29 cellular contexts compared by ENCODE assay signal in the genomic region with DNA sequence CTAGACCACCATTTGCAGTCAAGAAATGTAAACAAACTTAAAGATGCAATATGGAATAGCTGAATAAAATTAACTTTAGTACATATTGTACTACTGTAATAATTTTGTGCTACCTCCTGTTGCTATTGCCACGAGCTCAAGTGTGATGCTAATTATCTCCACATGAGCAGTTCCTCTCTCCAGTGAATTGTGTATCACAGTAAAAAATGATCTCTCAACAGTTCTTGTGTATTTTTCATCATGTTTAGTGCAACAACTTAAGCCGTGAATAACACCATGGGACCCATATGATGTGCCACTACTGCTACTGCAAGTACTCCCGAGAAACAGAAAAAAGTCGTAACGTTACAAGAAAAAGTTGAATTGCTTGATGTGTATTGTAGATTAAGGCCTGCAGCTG.
"Had no signal": no experiment of that assay in that cellular context is flagged by ENCODE, and none has a peak within 500 bp of the region (broad histone marks: within the 10 kb centered on the region; RNA-seq: fewer than 3 reads in every experiment).

No MANE protein-coding gene starts in this region.

- ATAC-seq: activated CD8-positive, alpha-beta memory T cell treated with anti-CD3 and anti-CD28 coated beads, Interleukin-2, amount 10 ng/mL, durations not matched to agents 7 days and 5 days; activated T-cell treated with anti-CD3 and anti-CD28 coated beads, Interleukin-2, amount 50 U/mL, for 72 hours; activated T-helper 17 cell treated with anti-CD3 and anti-CD28 coated beads, Interleukin-2, amount 50 U/mL, for 72 hours; body of pancreas had no signal

- H3K4me1 ChIP-seq: adrenal gland, breast epithelium, SJCRH30 had no signal

- H3K27me3 ChIP-seq: adrenal gland, body of pancreas, breast epithelium, SJCRH30 had no signal

- H3K27ac ChIP-seq: adrenal gland, body of pancreas, breast epithelium, SJCRH30, SK-N-MC, WERI-Rb-1 had no signal

- DNase-seq: activated CD4-positive, alpha-beta memory T cell treated with anti-CD3 and anti-CD28 coated beads, Interleukin-2, amount 10 ng/mL, durations not matched to agents 7 days and 5 days; activated CD4-positive, alpha-beta T cell treated with anti-CD3 and anti-CD28 coated beads for 1 hour; activated CD4-positive, alpha-beta T cell treated with anti-CD3 and anti-CD28 coated beads for 48 hours; activated CD4-positive, CD25-positive, alpha-beta regulatory T cell; activated CD8-positive, alpha-beta memory T cell treated with anti-CD3 and anti-CD28 coated beads for 24 hours; activated CD8-positive, alpha-beta memory T cell treated with anti-CD3 and anti-CD28 coated beads, Interleukin-2, amount 10 ng/mL, durations not matched to agents 7 days and 5 days; activated CD8-positive, alpha-beta memory T cell treated with anti-CD3 and anti-CD28 coated beads, Interleukin-2, amount 50 U/mL, for 48 hours; activated effector memory CD4-positive, alpha-beta T cell treated with anti-CD3 and anti-CD28 coated beads, Interleukin-2, amount 50 U/mL, for 16 hours; activated naive CD4-positive, alpha-beta T cell; activated naive CD8-positive, alpha-beta T cell treated with anti-CD3 and anti-CD28 coated beads, Interleukin-2, amount 10 ng/mL, durations not matched to agents 7 days and 5 days; activated T-cell treated with anti-CD3 and anti-CD28 coated beads, Interleukin-2, amount 50 U/mL, for 72 hours; adrenal gland; body of pancreas; NCI-H1092 treated with DMSO at 0.1 percent for 48 hours; NCI-H1436; NCI-H1694; NCI-H1930; NCI-H2081 treated with DMSO at 0.1 percent for 48 hours; NCI-H2171; NCI-H510A; NCI-H526; OCI-M1; Right ventricle myocardium superior; SJCRH30; T1000; WERI-Rb-1 had no signal

- H3K9me3 ChIP-seq: adrenal gland, body of pancreas, breast epithelium, SJCRH30 had no signal

- H3K36me3 ChIP-seq: breast epithelium had no signal

- H3K4me3 ChIP-seq: adrenal gland, body of pancreas, breast epithelium, SJCRH30, SK-N-MC had no signal
